Comparison of ENCODE assay signal across 35 cellular contexts in genomic region chr16:85094812-85095211, GRCh38. TPM values are rescaled to one million over a fixed set of nuclear protein-coding genes. Genes with fewer than 3 reads are reported as not detected.
"Had no signal": no experiment of that assay in that cellular context is flagged by ENCODE, and none has a peak within 500 bp of the region (broad histone marks: within the 10 kb centered on the region; RNA-seq: fewer than 3 reads in every experiment).

No MANE protein-coding gene starts in this region.

- H3K9me3 Mint-ChIP-seq: immature natural killer cell, memory B cell, natural killer cell, type B pancreatic cell had no signal

- DNase-seq: dermis blood vessel endothelial cell; effector memory CD4-positive, alpha-beta T cell; heart right ventricle; hypothalamus; immature natural killer cell; islet precursor cell; kidney glomerular epithelial cell; natural killer cell; stimulated activated CD4-positive, alpha-beta T cell treated with anti-CD3 and anti-CD28 coated beads, Interleukin-12 subunit alpha, Interleukin-12 subunit beta, amount 100 ng/mL, for 4 hours; stimulated activated CD4-positive, alpha-beta T cell treated with anti-CD3 and anti-CD28 coated beads, Interleukin-1b, Interleukin-23, amount 100 ng/mL, for 48 hours; stimulated activated CD4-positive, alpha-beta T cell treated with anti-CD3 and anti-CD28 coated beads, Interleukin-4, amount 100 ng/mL, for 1 hour; stimulated activated CD8-positive, alpha-beta memory T cell treated with anti-CD3 and anti-CD28 coated beads, Interleukin-4, amount 100 ng/mL, for 48 hours; stimulated activated naive CD4-positive, alpha-beta T cell; substantia nigra; testis; tibial artery had no signal

- H3K36me3 Mint-ChIP-seq: memory B cell, natural killer cell, type B pancreatic cell had no signal

- H3K4me3 ChIP-seq: coronary artery, esophagus muscularis mucosa, gastroesophageal sphincter, heart right ventricle, lung, prostate gland, right atrium auricular region, smooth muscle cell, testis, tibial artery had no signal

- H3K4me1 Mint-ChIP-seq: memory B cell had no signal

- H3K27ac ChIP-seq: coronary artery, esophagus muscularis mucosa, foreskin keratinocyte, gastroesophageal sphincter, heart right ventricle, prostate gland, right atrium auricular region, testis, tibial artery had no signal

- H3K9me3 ChIP-seq: esophagus muscularis mucosa, gastroesophageal sphincter, heart right ventricle, prostate gland, right atrium auricular region, testis, tibial artery had no signal

- H3K27me3 ChIP-seq: right atrium auricular region, testis had no signal

- H3K27me3 Mint-ChIP-seq: type B pancreatic cell had no signal

- H3K4me3 Mint-ChIP-seq: immature natural killer cell, memory B cell, natural killer cell, type B pancreatic cell had no signal

- H3K36me3 ChIP-seq: heart right ventricle, prostate gland, right atrium auricular region, tibial artery had no signal

- H3K4me1 ChIP-seq: foreskin keratinocyte had no signal

- H3K27ac Mint-ChIP-seq: memory B cell, natural killer cell, type B pancreatic cell had no signal

- H3K4me2 ChIP-seq: smooth muscle cell had no signal

- ATAC-seq: foreskin keratinocyte, gastroesophageal sphincter, heart right ventricle, natural killer cell, sciatic nerve had no signal

RNA-seq across cellular contexts. Expression of gene CIBAR2, which starts 17.5 kb away (rescaled TPM):
- total RNA-seq: dermis blood vessel endothelial cell, endothelial cell of umbilical vein, epithelial cell of proximal tubule, esophagus muscularis mucosa, fibroblast of lung, foreskin keratinocyte, gastroesophageal sphincter, heart right ventricle, liver, mononuclear cell, natural killer cell, osteocyte, prostate gland, right atrium auricular region, sciatic nerve, smooth muscle cell, urinary bladder had no signal
- polyA plus RNA-seq: fibroblast of lung, foreskin keratinocyte, heart right ventricle, liver, neural cell, smooth muscle cell, urinary bladder had no signal
